9 cellular contexts compared by ENCODE assay signal in genomic region chr15:78938608-78939488, GRCh38. TPM values are rescaled to one million over a fixed set of nuclear protein-coding genes. Genes with fewer than 3 reads are reported as not detected.
DNase-seq lines count a peak whose midpoint lies in the region; ATAC-seq and TF ChIP-seq lines count a peak whose summit lies in the region.
"Had no signal": no experiment of that assay in that cellular context is flagged by ENCODE, and none has a peak within 500 bp of the region (broad histone marks: within the 10 kb centered on the region; RNA-seq: fewer than 3 reads in every experiment).

No MANE protein-coding gene starts in this region.

- H3K9me3 Mint-ChIP-seq in IgD-negative memory B cell (peaks cover 0 to 2% (median 0%) of the 10 kb centered on the region in 3 donors), HFFc6 (no peaks in the 10 kb centered on the region)
- H3K9me3 Mint-ChIP-seq: brain had no signal

- H3K27ac Mint-ChIP-seq in IgD-negative memory B cell (peak overlapping the region; percentile 94 to 97 (median 96)), HFFc6 (no peak overlapping the region)
- H3K27ac Mint-ChIP-seq: brain had no signal

- intact Hi-C loops in left lung (cut with DNase I): no loop called here

- H3K9me3 ChIP-seq in left lung: no peaks in the 10 kb centered on the region

- no peak for TF ChIP-seq CTCF in left lung (IDR thresholded peaks at IDR 0.05)
- TF ChIP-seq CTCF in HFFc6 (IDR thresholded peaks at IDR 0.05): no peak

- in situ Hi-C loops in ACHN (cut with HindIII; ENCODE audit: low pct_ligation_motif_present, low pct_unique_long_range_greater_than_20kb, low sequenced_read_pairs): no loop called here

- H3K36me3 ChIP-seq in left lung: peaks cover 0 to 54% of the 10 kb centered on the region in 2 donors

- H3K27me3 ChIP-seq in left lung: peaks cover 0 to 1% of the 10 kb centered on the region in 2 donors

- DNase-seq in left lung (no peak), ACHN (no peak), HEK293T (ENCODE audit: extremely low spot score) (no peak), HFFc6 (no peak), erythroblast (lab: John Stamatoyannopoulos, UW) (no peak)

- H3K4me1 Mint-ChIP-seq in IgD-negative memory B cell (peaks cover 35 to 48% (median 42%) of the 10 kb centered on the region in 3 donors), HFFc6 (ENCODE audit: low read depth) (no peaks in the 10 kb centered on the region)

- POLR2A ChIA-PET in HEK293T (lab: Yijun Ruan, JAX): no interaction called here

- H3K36me3 Mint-ChIP-seq in IgD-negative memory B cell (peaks cover 15% of the 10 kb centered on the region), HFFc6 (ENCODE audit: low read depth) (no peaks in the 10 kb centered on the region)
- H3K36me3 Mint-ChIP-seq: brain had no signal

- peak overlapping the region in 1 of 2 donors; percentile 7 for H3K4me3 ChIP-seq in left lung

- H3K27ac ChIP-seq in left lung: peak overlapping the region; percentile 79 to 92

- CTCF ChIA-PET in HEK293T (lab: Yijun Ruan, JAX): interaction anchor here (0.8 kb wide), 1 partner anchor 9 kb away, joined by 9 read pairs; no protein-coding TSS in a partner anchor

- H3K27me3 Mint-ChIP-seq in IgD-negative memory B cell: no peaks in the 10 kb centered on the region
- H3K27me3 Mint-ChIP-seq in HFFc6 (ENCODE audit: insufficient read depth): peaks cover 28% of the 10 kb centered on the region

- ATAC-seq in GM18502 (IDR thresholded peaks at IDR 0.05; ENCODE audit: poor library complexity, unreplicated experiment) (peak; percentile 69), GM21423 (IDR thresholded peaks at IDR 0.05; ENCODE audit: unreplicated experiment) (peak; percentile 72), left lung (peak; percentile 7)

- H3K4me1 ChIP-seq in left lung: peaks cover 16 to 84% of the 10 kb centered on the region in 2 donors

- H3K4me3 Mint-ChIP-seq in IgD-negative memory B cell: peak overlapping the region; percentile 71 to 92 (median 90)
- H3K4me3 Mint-ChIP-seq in HFFc6: no peak overlapping the region
- H3K4me3 Mint-ChIP-seq: brain had no signal

- TF ChIP-seq POLR2A in erythroblast (IDR thresholded peaks at IDR 0.05; ENCODE audit: low read length): no peak

TF ChIP-seq in HEK293T, 16 proteins besides CTCF, POLR2A, EP300 and RAD21:
- no peak for TF ChIP-seq FOXK2 (IDR thresholded peaks at IDR 0.05)
- TF ChIP-seq, protein P1, sequence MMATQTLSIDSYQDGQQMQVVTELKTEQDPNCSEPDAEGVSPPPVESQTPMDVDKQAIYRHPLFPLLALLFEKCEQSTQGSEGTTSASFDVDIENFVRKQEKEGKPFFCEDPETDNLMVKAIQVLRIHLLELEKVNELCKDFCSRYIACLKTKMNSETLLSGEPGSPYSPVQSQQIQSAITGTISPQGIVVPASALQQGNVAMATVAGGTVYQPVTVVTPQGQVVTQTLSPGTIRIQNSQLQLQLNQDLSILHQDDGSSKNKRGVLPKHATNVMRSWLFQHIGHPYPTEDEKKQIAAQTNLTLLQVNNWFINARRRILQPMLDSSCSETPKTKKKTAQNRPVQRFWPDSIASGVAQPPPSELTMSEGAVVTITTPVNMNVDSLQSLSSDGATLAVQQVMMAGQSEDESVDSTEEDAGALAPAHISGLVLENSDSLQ (IDR thresholded peaks at IDR 0.05): no peak
- no peak for TF ChIP-seq SP1 (IDR thresholded peaks at IDR 0.05)
- no peak for TF ChIP-seq ZNF384 (IDR thresholded peaks at IDR 0.05)
- TF ChIP-seq NFRKB (IDR thresholded peaks at IDR 0.05): no peak
- no peak for TF ChIP-seq TARDBP (IDR thresholded peaks at IDR 0.05)
- TF ChIP-seq BHLHE40 (IDR thresholded peaks at IDR 0.05; ENCODE audit: borderline replicate concordance): no peak
- no peak for TF ChIP-seq HDGF (IDR thresholded peaks at IDR 0.05; ENCODE audit: borderline replicate concordance)
- TF ChIP-seq L3MBTL2 (conservative IDR thresholded peaks at IDR 0.05): no peak
- no peak for TF ChIP-seq FOXM1 (IDR thresholded peaks at IDR 0.05; ENCODE audit: borderline replicate concordance)

RNA-seq across cellular contexts. Expression of gene CTSH, which starts 6.0 kb away (rescaled TPM):
- 615 TPM for polyA plus RNA-seq in IgD-negative memory B cell
- 1,000 to 10,000 TPM; 1,132 to 1,298 TPM for total RNA-seq in left lung
- under 1 TPM in 5 of 6 experiments, not detected in 1; 0.20 to 0.53 (median 0.38) TPM for total RNA-seq in HFFc6 (2021; fragmentation: NEBNext Ultra II Directional; extraction: Animal tissue kit (Norgen Biotek cat#: 25700))

Comparison
In these comparisons a context has a peak if more than half of its experiments do, and no peak if none do; other contexts are left out.
1. ATAC-seq: peak in every context shown above with its lines; median percentile 72 in GM21423; 69 in GM18502; 7 in left lung.
2. RNA of gene CTSH, which starts 6.0 kb away (total RNA-seq): 1,132 to 1,298 TPM in left lung; 0.20 to 0.53 TPM in HFFc6; every median in the first group is over 100 times any median in the second.